In genomic region chr2:41966920-41967319, GRCh38 we compare ENCODE assay signal across 11 cellular contexts.
A peak's percentile ranks its signal among the peaks of the same experiment; 100 is the strongest.
DNase-seq lines count a peak whose midpoint lies in the region; ATAC-seq and TF ChIP-seq lines count a peak whose summit lies in the region.
"Had no signal": no experiment of that assay in that cellular context is flagged by ENCODE, and none has a peak within 500 bp of the region (broad histone marks: within the 10 kb centered on the region; RNA-seq: fewer than 3 reads in every experiment).

No MANE protein-coding gene starts in this region.

- no peaks in the 10 kb centered on the region for H3K36me3 Mint-ChIP-seq in T-helper 2 cell treated with Interferon-gamma antibody and Interleukin-4, amounts not matched to agents 5 μg/mL and 100 μg/mL, for 36 hours (ENCODE audit: low read depth)

- DNase-seq in Ammon's horn (ENCODE audit: low spot score) = peak; percentile 83
- DNase-seq in right atrium auricular region (ENCODE audit: low spot score) = peak; percentile 88
- peak; percentile 43 to 63 for DNase-seq in psoas muscle
- no peak for DNase-seq in Kasumi-1 (lab: John Stamatoyannopoulos, UW)
- DNase-seq in NCI-H446 treated with DMSO at 0.1 percent for 48 hours (lab: John Stamatoyannopoulos, UW) = no peak
- no peak for DNase-seq in T-helper 2 cell treated with Interferon-gamma antibody and Interleukin-4, amounts not matched to agents 5 μg/mL and 100 μg/mL, for 36 hours (ENCODE audit: low spot score)
- DNase-seq: activated CD4-positive, alpha-beta T cell treated with anti-CD3 and anti-CD28 coated beads, Interleukin-2, amount 50 U/mL, for 48 hours; NK-92 treated with Interleukin-12 subunit alpha and Interleukin-12 subunit beta, amount 100 ng/mL, for 24 hours had no signal

- peak; percentile 4; the same call in 1 of the 3 replicates for ATAC-seq in SK-N-SH treated with all-trans-retinoic acid at 6 μM for 48 hours
- peak; percentile 45 to 56 (median 50) for ATAC-seq in psoas muscle
- no peak for ATAC-seq in GM18909 (IDR thresholded peaks at IDR 0.05; ENCODE audit: poor library complexity, unreplicated experiment)
- ATAC-seq: K562 had no signal

- H3K27me3 ChIP-seq in right atrium auricular region (no peaks in the 10 kb centered on the region), psoas muscle (ENCODE audit: insufficient read depth in 3 of 3, low read length in 2 of 3) (no peaks in the 10 kb centered on the region)

- H3K4me3 Mint-ChIP-seq in T-helper 2 cell treated with Interferon-gamma antibody and Interleukin-4, amounts not matched to agents 5 μg/mL and 100 μg/mL, for 36 hours = no peak overlapping the region

- 73 to 85% (median 76%) methylated on average over 8 of the region's 8 CpGs for WGBS in psoas muscle, 3 donors

- H3K9me3 Mint-ChIP-seq in T-helper 2 cell treated with Interferon-gamma antibody and Interleukin-4, amounts not matched to agents 5 μg/mL and 100 μg/mL, for 36 hours = no peaks in the 10 kb centered on the region

- H3K4me3 ChIP-seq in right atrium auricular region = no peak overlapping the region
- no peak overlapping the region for H3K4me3 ChIP-seq in psoas muscle
- H3K4me3 ChIP-seq: K562 had no signal

- no peaks in the 10 kb centered on the region for H3K4me1 Mint-ChIP-seq in T-helper 2 cell treated with Interferon-gamma antibody and Interleukin-4, amounts not matched to agents 5 μg/mL and 100 μg/mL, for 36 hours (ENCODE audit: low read depth)

- no peak overlapping the region for H3K27ac Mint-ChIP-seq in T-helper 2 cell treated with Interferon-gamma antibody and Interleukin-4, amounts not matched to agents 5 μg/mL and 100 μg/mL, for 36 hours

- H3K27me3 Mint-ChIP-seq in T-helper 2 cell treated with Interferon-gamma antibody and Interleukin-4, amounts not matched to agents 5 μg/mL and 100 μg/mL, for 36 hours (ENCODE audit: low read depth) = peaks cover 2% of the 10 kb centered on the region

- H3K4me1 ChIP-seq in right atrium auricular region = peaks cover 0 to 57% of the 10 kb centered on the region in 2 donors
- H3K4me1 ChIP-seq in psoas muscle = peaks cover 28% of the 10 kb centered on the region

- H3K27ac ChIP-seq in right atrium auricular region (peak overlapping the region; percentile 83 to 91), psoas muscle (peak overlapping the region; percentile 64)

- H3K9me3 ChIP-seq in right atrium auricular region (no peaks in the 10 kb centered on the region), psoas muscle (no peaks in the 10 kb centered on the region)

- intact Hi-C loops in psoas muscle (cut with DNase I) = loop anchor here in 1 of 2 donors (5.0 kb wide), 2 partner anchors 35 to 80 kb away; partner anchors contain the start of gene PKDCC

- TF ChIP-seq CTCF in right atrium auricular region (IDR thresholded peaks at IDR 0.05) (no peak), psoas muscle (IDR thresholded peaks at IDR 0.05) (no peak)

- H3K36me3 ChIP-seq in right atrium auricular region = no peaks in the 10 kb centered on the region
- H3K36me3 ChIP-seq in psoas muscle (ENCODE audit: insufficient read depth in 1 of 2, low read depth in 1 of 2) = no peaks in the 10 kb centered on the region

TF ChIP-seq in SK-N-SH treated with all-trans-retinoic acid at 6 μM for 48 hours, 23 proteins besides CTCF, POLR2A, EP300 and RAD21:
- TF ChIP-seq OSR1 (CRISPR knock-in tag; IDR thresholded peaks at IDR 0.05) (no peak), PATZ1 (CRISPR knock-in tag; IDR thresholded peaks at IDR 0.05; ENCODE audit: borderline replicate concordance) (no peak), ISL1 (CRISPR knock-in tag; IDR thresholded peaks at IDR 0.05) (no peak), ZNF70 (CRISPR knock-in tag; IDR thresholded peaks at IDR 0.05) (no peak), SNAI2 (CRISPR knock-in tag; IDR thresholded peaks at IDR 0.05) (no peak), PPARA (CRISPR knock-in tag; IDR thresholded peaks at IDR 0.05; ENCODE audit: borderline replicate concordance) (no peak), CSDC2 (CRISPR knock-in tag; IDR thresholded peaks at IDR 0.05) (no peak), GLIS3 (CRISPR knock-in tag; IDR thresholded peaks at IDR 0.05) (no peak), ZNF565 (CRISPR knock-in tag; conservative IDR thresholded peaks at IDR 0.05; ENCODE audit: low read depth) (no peak), TOX (CRISPR knock-in tag; IDR thresholded peaks at IDR 0.05; ENCODE audit: borderline replicate concordance) (no peak), ARNTL (CRISPR knock-in tag; IDR thresholded peaks at IDR 0.05; ENCODE audit: borderline replicate concordance, low read depth) (no peak), ZNF8 (CRISPR knock-in tag; IDR thresholded peaks at IDR 0.05) (no peak)
- TF ChIP-seq, protein P1, sequence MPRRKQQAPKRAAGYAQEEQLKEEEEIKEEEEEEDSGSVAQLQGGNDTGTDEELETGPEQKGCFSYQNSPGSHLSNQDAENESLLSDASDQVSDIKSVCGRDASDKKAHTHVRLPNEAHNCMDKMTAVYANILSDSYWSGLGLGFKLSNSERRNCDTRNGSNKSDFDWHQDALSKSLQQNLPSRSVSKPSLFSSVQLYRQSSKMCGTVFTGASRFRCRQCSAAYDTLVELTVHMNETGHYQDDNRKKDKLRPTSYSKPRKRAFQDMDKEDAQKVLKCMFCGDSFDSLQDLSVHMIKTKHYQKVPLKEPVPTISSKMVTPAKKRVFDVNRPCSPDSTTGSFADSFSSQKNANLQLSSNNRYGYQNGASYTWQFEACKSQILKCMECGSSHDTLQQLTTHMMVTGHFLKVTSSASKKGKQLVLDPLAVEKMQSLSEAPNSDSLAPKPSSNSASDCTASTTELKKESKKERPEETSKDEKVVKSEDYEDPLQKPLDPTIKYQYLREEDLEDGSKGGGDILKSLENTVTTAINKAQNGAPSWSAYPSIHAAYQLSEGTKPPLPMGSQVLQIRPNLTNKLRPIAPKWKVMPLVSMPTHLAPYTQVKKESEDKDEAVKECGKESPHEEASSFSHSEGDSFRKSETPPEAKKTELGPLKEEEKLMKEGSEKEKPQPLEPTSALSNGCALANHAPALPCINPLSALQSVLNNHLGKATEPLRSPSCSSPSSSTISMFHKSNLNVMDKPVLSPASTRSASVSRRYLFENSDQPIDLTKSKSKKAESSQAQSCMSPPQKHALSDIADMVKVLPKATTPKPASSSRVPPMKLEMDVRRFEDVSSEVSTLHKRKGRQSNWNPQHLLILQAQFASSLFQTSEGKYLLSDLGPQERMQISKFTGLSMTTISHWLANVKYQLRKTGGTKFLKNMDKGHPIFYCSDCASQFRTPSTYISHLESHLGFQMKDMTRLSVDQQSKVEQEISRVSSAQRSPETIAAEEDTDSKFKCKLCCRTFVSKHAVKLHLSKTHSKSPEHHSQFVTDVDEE (CRISPR knock-in tag; IDR thresholded peaks at IDR 0.05) = no peak

Comparison
In these comparisons a context has a peak if more than half of its experiments do, and no peak if none do; other contexts are left out.
1. DNase-seq: peak in Ammon's horn (single experiment), right atrium auricular region (single experiment) and psoas muscle (2 of 2); none in Kasumi-1 (0 of 2), NCI-H446 treated with DMSO at 0.1 percent for 48 hours (single experiment) and T-helper 2 cell treated with Interferon-gamma antibody and Interleukin-4, amounts not matched to agents 5 μg/mL and 100 μg/mL, for 36 hours (single experiment).